Comparison of ENCODE assay signal across 18 cellular contexts in the genomic region with DNA sequence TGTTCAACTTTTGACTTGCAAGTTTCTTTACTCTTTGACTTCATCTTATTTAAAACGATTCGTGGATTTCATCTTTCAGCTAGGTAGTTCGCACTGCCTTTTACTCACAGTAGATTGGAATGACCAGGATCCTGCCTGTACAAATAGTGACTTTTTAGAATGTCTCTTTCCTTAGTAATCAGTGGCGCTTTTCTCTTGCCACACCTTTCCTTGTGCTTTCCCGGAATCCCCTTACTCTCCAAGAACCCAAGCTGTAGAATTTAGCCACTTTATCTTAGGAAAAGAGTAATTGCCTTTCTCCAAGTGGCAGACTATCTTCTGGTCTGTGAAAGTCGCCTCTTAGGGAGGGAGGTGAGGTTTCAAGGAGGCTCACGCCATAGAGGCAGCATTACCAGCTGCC.
DNase-seq lines count a peak whose midpoint lies in the region; ATAC-seq and TF ChIP-seq lines count a peak whose summit lies in the region.
"Had no signal": no experiment of that assay in that cellular context is flagged by ENCODE, and none has a peak within 500 bp of the region (broad histone marks: within the 10 kb centered on the region; RNA-seq: fewer than 3 reads in every experiment).

No MANE protein-coding gene starts in this region.

- H2AFZ ChIP-seq in mesenchymal stem cell (ENCODE audit: low read depth, low read length) = no peak overlapping the region
- H2AFZ ChIP-seq in smooth muscle cell (ENCODE audit: low read depth) = no peak overlapping the region

- peaks cover 30% of the 10 kb centered on the region for H3K79me1 ChIP-seq in mesenchymal stem cell (replicated peaks; ENCODE audit: low read length, poor library complexity, severe bottlenecking)

- no peak overlapping the region for H3K14ac ChIP-seq in mesenchymal stem cell (ENCODE audit: low read length in 2 of 2)

- ATAC-seq in GM21529 (IDR thresholded peaks at IDR 0.05; ENCODE audit: unreplicated experiment) (no peak), GM19023 (IDR thresholded peaks at IDR 0.05; ENCODE audit: unreplicated experiment) (no peak)

- H2BK120ac ChIP-seq in mesenchymal stem cell (ENCODE audit: low read depth, low read length) = no peak overlapping the region

- DNase-seq in Caco-2 = no peak
- no peak for DNase-seq in mesenchymal stem cell
- DNase-seq in smooth muscle cell (lab: John Stamatoyannopoulos, UW; ENCODE audit: unreplicated experiment) = no peak
- no peak for DNase-seq in KBM-7
- DNase-seq in middle frontal gyrus (ENCODE audit: extremely low spot score, low spot score) = no peak
- DNase-seq: activated CD4-positive, alpha-beta T cell treated with anti-CD3 and anti-CD28 coated beads for 48 hours; DND-41; NCI-H1048; stimulated activated CD4-positive, alpha-beta T cell treated with anti-CD3 and anti-CD28 coated beads, Interleukin-1b, Interleukin-23, amount 100 ng/mL, for 48 hours; stimulated activated naive CD8-positive, alpha-beta T cell treated with anti-CD3 and anti-CD28 coated beads, Interleukin-15, Interleukin-2, amounts not matched to agents 100 U/mL and 50 U/mL, for 24 hours; uterus had no signal

- H3K36me3 Mint-ChIP-seq in Caco-2 (ENCODE audit: insufficient read depth, unreplicated experiment) = peaks cover 33% of the 10 kb centered on the region
- H3K36me3 Mint-ChIP-seq: brain; CD8-positive, alpha-beta T cell had no signal

- H3K79me2 ChIP-seq in smooth muscle cell (ENCODE audit: low read depth) = peaks cover 73% of the 10 kb centered on the region

- POLR2A ChIA-PET in Caco-2 (lab: Charles Lee) = interaction anchor here (1.2 to 2.1 kb wide), 3 partner anchors 12 to 33 kb away, joined by 3 to 22 read pairs (median 7); no protein-coding TSS in a partner anchor

- no peaks in the 10 kb centered on the region for H3K27me3 Mint-ChIP-seq in Caco-2 (ENCODE audit: insufficient read depth, unreplicated experiment)

- peaks cover 10% of the 10 kb centered on the region for H3F3A ChIP-seq in smooth muscle cell (ENCODE audit: low read depth)

- intact Hi-C loops in Caco-2 (cut with micrococcal nuclease; ENCODE audit: unreplicated experiment) = no loop called here

- H3K9me3 ChIP-seq in Caco-2 (no peaks in the 10 kb centered on the region), mesenchymal stem cell (ENCODE audit: control insufficient read depth, low read length) (no peaks in the 10 kb centered on the region), smooth muscle cell (replicated peaks; ENCODE audit: low read depth) (no peaks in the 10 kb centered on the region)
- H3K9me3 ChIP-seq: uterus had no signal

- no peak overlapping the region for H4K91ac ChIP-seq in mesenchymal stem cell (ENCODE audit: low read length)

- peak overlapping the region; percentile 61 for H3K4me3 ChIP-seq in Caco-2 (ENCODE audit: low read depth, low read length)
- no peak overlapping the region for H3K4me3 ChIP-seq in mesenchymal stem cell (ENCODE audit: insufficient read depth in 1 of 2, low read depth in 1 of 2, low read length in 2 of 2)
- peak overlapping the region; percentile 52 for H3K4me3 ChIP-seq in smooth muscle cell
- H3K4me3 ChIP-seq: coronary artery, uterus had no signal

- no peak overlapping the region for H2BK12ac ChIP-seq in mesenchymal stem cell (ENCODE audit: low read length in 2 of 2)

- BruUV-seq in Caco-2 (replicated peaks; lab: Mats Ljungman, UMichigan) = no TSS peak

- H2BK15ac ChIP-seq in mesenchymal stem cell (ENCODE audit: low read depth, poor library complexity, severe bottlenecking) = no peak overlapping the region

- H4K20me1 ChIP-seq in smooth muscle cell (ENCODE audit: low read depth) = peaks cover 98% of the 10 kb centered on the region

- no peak overlapping the region for H2BK5ac ChIP-seq in mesenchymal stem cell (ENCODE audit: low read depth, low read length, poor library complexity, severe bottlenecking)

- H3K4me1 ChIP-seq in Caco-2 = peaks cover 51% of the 10 kb centered on the region
- peaks cover 2% of the 10 kb centered on the region for H3K4me1 ChIP-seq in mesenchymal stem cell (ENCODE audit: control insufficient read depth, insufficient read depth, low read depth, low read length)
- H3K4me1 ChIP-seq in smooth muscle cell (ENCODE audit: low read depth) = no peaks in the 10 kb centered on the region
- H3K4me1 ChIP-seq: uterus had no signal

- H3K4me2 ChIP-seq in mesenchymal stem cell (ENCODE audit: low read length, poor library complexity, severe bottlenecking) = no peak overlapping the region
- no peak overlapping the region for H3K4me2 ChIP-seq in smooth muscle cell
- H3K4me2 ChIP-seq: KMS-11 had no signal

- H3K23ac ChIP-seq in mesenchymal stem cell (ENCODE audit: low read length in 2 of 2) = no peak overlapping the region

- in situ Hi-C loops in KBM-7 (cut with MboI; ENCODE audit: low pct_unique_long_range_greater_than_20kb, low sequenced_read_pairs) = no loop called here

- H3K27ac ChIP-seq in cingulate gyrus (ENCODE audit: low read depth, low read length) = peak overlapping the region; percentile 8
- H3K27ac ChIP-seq in mesenchymal stem cell (ENCODE audit: low read length, poor library complexity, severe bottlenecking) = no peak overlapping the region
- no peak overlapping the region for H3K27ac ChIP-seq in smooth muscle cell (ENCODE audit: low read depth)
- H3K27ac ChIP-seq: KMS-11, uterus had no signal

- peaks cover 19% of the 10 kb centered on the region for H3K9me3 Mint-ChIP-seq in Caco-2 (ENCODE audit: unreplicated experiment)
- H3K9me3 Mint-ChIP-seq: CD8-positive, alpha-beta T cell had no signal

- H3K36me3 ChIP-seq in Caco-2 (ENCODE audit: control insufficient read depth, insufficient read depth, low read length) (no peaks in the 10 kb centered on the region), mesenchymal stem cell (ENCODE audit: control insufficient read depth in 1 of 2, insufficient read depth in 2 of 2, low read depth in 1 of 2, low read length in 2 of 2) (peaks cover 0 to 10% of the 10 kb centered on the region in 2 experiments), smooth muscle cell (ENCODE audit: low read depth) (no peaks in the 10 kb centered on the region)
- H3K36me3 ChIP-seq: uterus had no signal

- H3K4me3 Mint-ChIP-seq in Caco-2 (ENCODE audit: unreplicated experiment) = peak overlapping the region; percentile 76

- H3K27me3 ChIP-seq in Caco-2 (replicated peaks; ENCODE audit: control insufficient read depth, insufficient read depth, low read length) (no peaks in the 10 kb centered on the region), mesenchymal stem cell (ENCODE audit: control insufficient read depth in 1 of 2, insufficient read depth in 1 of 2, low read length in 2 of 2) (no peaks in the 10 kb centered on the region), smooth muscle cell (ENCODE audit: low read depth) (no peaks in the 10 kb centered on the region)
- H3K27me3 ChIP-seq: uterus had no signal

- H3K9ac ChIP-seq in mesenchymal stem cell (ENCODE audit: low read length) = no peak overlapping the region
- H3K9ac ChIP-seq in smooth muscle cell (ENCODE audit: low read depth) = no peak overlapping the region
- H3K9ac ChIP-seq: KMS-11 had no signal

- CTCF ChIA-PET in Caco-2 (lab: Charles Lee) = interaction anchor here (1.0 to 4.1 kb wide), 6 partner anchors 33 to 74 kb away, joined by 3 to 26 read pairs (median 6); no protein-coding TSS in a partner anchor

- H2AK5ac ChIP-seq in mesenchymal stem cell (ENCODE audit: low read length, severe bottlenecking) = no peak overlapping the region

- WGBS in mesenchymal stem cell = 96% methylated on average over 6 of the region's 7 CpGs
- WGBS in smooth muscle cell (ENCODE audit: low lambda C conversion rate) = 96% methylated on average over 7 of the region's 7 CpGs

- peaks cover 62% of the 10 kb centered on the region for H3K4me1 Mint-ChIP-seq in Caco-2 (ENCODE audit: low read depth, unreplicated experiment)

- H3K18ac ChIP-seq in mesenchymal stem cell (ENCODE audit: low read depth in 1 of 2, low read length in 2 of 2) = no peak overlapping the region

- TF ChIP-seq CTCF in Caco-2 (IDR thresholded peaks at IDR 0.05; ENCODE audit: insufficient read depth in 1 of 2, low read depth in 1 of 2, low read length in 1 of 2, severe bottlenecking in 1 of 2, unreplicated experiment in 1 of 2) (no peak), smooth muscle cell (IDR thresholded peaks at IDR 0.05; ENCODE audit: borderline replicate concordance, insufficient read depth, poor library complexity, severe bottlenecking) (no peak)

- H3K27ac Mint-ChIP-seq in Caco-2 (ENCODE audit: unreplicated experiment) = peak overlapping the region; percentile 90

- peak overlapping the region; percentile 40 for H4K8ac ChIP-seq in mesenchymal stem cell (ENCODE audit: low read length)

- H3K4ac ChIP-seq in mesenchymal stem cell (ENCODE audit: low read depth in 1 of 2, low read length in 2 of 2) = no peak overlapping the region

Comparison
In these comparisons a context has a peak if more than half of its experiments do, and no peak if none do; other contexts are left out.
1. H3K4me3 ChIP-seq: peak in Caco-2 (single experiment) and smooth muscle cell (single experiment); none in mesenchymal stem cell (0 of 2).